Comparison of ENCODE assay signal across 8 cellular contexts in genomic region chr11:59754859-59755700, GRCh38. TPM values are rescaled to one million over a fixed set of nuclear protein-coding genes. Genes with fewer than 3 reads are reported as not detected.
DNase-seq lines count a peak whose midpoint lies in the region; ATAC-seq and TF ChIP-seq lines count a peak whose summit lies in the region.

Gene STX3, plus strand, starts transcription at chr11:59755376. Its CDS starts 230 bp downstream, at chr11:59755606.

- H3K79me2 ChIP-seq in Loucy (ENCODE audit: insufficient read depth, low read length) (no peaks in the 10 kb centered on the region), SU-DHL-6 (ENCODE audit: insufficient read depth, low read length) (no peaks in the 10 kb centered on the region), parathyroid adenoma (peaks cover 2% of the 10 kb centered on the region)

- H3F3A ChIP-seq in Loucy (ENCODE audit: low read depth) (no peaks in the 10 kb centered on the region), SU-DHL-6 (ENCODE audit: insufficient read depth) (peaks cover 3% of the 10 kb centered on the region; the same call in 1 of the 2 replicates)

- under 1% methylated on average over 80 of the region's 80 CpGs for WGBS in thymus

- intact Hi-C loops in Right ventricle myocardium inferior (cut with DNase I), result loop anchor here (1.0 to 5.0 kb wide), 3 partner anchors 47 to 88 kb away; partner anchors contain the start of genes MRPL16 and PATL1

- H3K27ac Mint-ChIP-seq in activated naive CD8-positive, alpha-beta T cell treated with anti-CD3 and anti-CD28 coated beads, Interleukin-2, amount 50 U/mL, for 24 hours, result peak within 1 kb of the TSS; percentile 78

- H4K20me1 ChIP-seq in Loucy (ENCODE audit: insufficient read depth, low read length, poor library complexity, severe bottlenecking) (peaks cover 3% of the 10 kb centered on the region), SU-DHL-6 (ENCODE audit: low read depth, low read length) (no peaks in the 10 kb centered on the region)

- no peak within 1 kb of the TSS for H3K27ac ChIP-seq in SU-DHL-6 (ENCODE audit: low read depth, low read length)
- H3K27ac ChIP-seq in parathyroid adenoma, result peak within 1 kb of the TSS; percentile 82
- peak within 1 kb of the TSS; percentile 66 for H3K27ac ChIP-seq in thymus (ENCODE audit: low read depth)

- peak within 1 kb of the TSS; percentile 92 for H2AFZ ChIP-seq in Loucy (ENCODE audit: low read length)
- H2AFZ ChIP-seq in SU-DHL-6 (ENCODE audit: low read depth, low read length, severe bottlenecking), result peak within 1 kb of the TSS; percentile 90
- peak within 1 kb of the TSS; percentile 93 for H2AFZ ChIP-seq in parathyroid adenoma

- H3K9me3 ChIP-seq in Loucy (ENCODE audit: insufficient read depth, low read depth, low read length), result no peaks in the 10 kb centered on the region
- no peaks in the 10 kb centered on the region for H3K9me3 ChIP-seq in SU-DHL-6 (ENCODE audit: insufficient read depth, low read length)
- H3K9me3 ChIP-seq in parathyroid adenoma (ENCODE audit: control insufficient read depth, low read length), result no peaks in the 10 kb centered on the region
- no peaks in the 10 kb centered on the region for H3K9me3 ChIP-seq in thymus (ENCODE audit: control insufficient read depth)

- H3K4me3 Mint-ChIP-seq in activated naive CD8-positive, alpha-beta T cell treated with anti-CD3 and anti-CD28 coated beads, Interleukin-2, amount 50 U/mL, for 24 hours, result peak within 1 kb of the TSS; percentile 96

- H3K27me3 ChIP-seq in Loucy (ENCODE audit: insufficient read depth, low read length, poor library complexity, severe bottlenecking) (no peaks in the 10 kb centered on the region), SU-DHL-6 (ENCODE audit: low read length) (no peaks in the 10 kb centered on the region), parathyroid adenoma (ENCODE audit: control insufficient read depth, insufficient read depth, low read length) (no peaks in the 10 kb centered on the region), thymus (ENCODE audit: control insufficient read depth, insufficient read depth) (peaks cover 6% of the 10 kb centered on the region)

- H3K4me1 ChIP-seq in Loucy (ENCODE audit: insufficient read depth, low read length, poor library complexity, severe bottlenecking) (peaks cover 22% of the 10 kb centered on the region), parathyroid adenoma (peaks cover 3% of the 10 kb centered on the region), thymus (ENCODE audit: control insufficient read depth, insufficient read depth, low read length) (peaks cover 5% of the 10 kb centered on the region)

- no peaks in the 10 kb centered on the region for H3K9me3 Mint-ChIP-seq in activated naive CD8-positive, alpha-beta T cell treated with anti-CD3 and anti-CD28 coated beads, Interleukin-2, amount 50 U/mL, for 24 hours

- H3K9ac ChIP-seq in Loucy (ENCODE audit: low read depth, low read length, poor library complexity, severe bottlenecking) (peak within 1 kb of the TSS; percentile 55), SU-DHL-6 (ENCODE audit: low read length) (peak within 1 kb of the TSS; percentile 58), parathyroid adenoma (peak within 1 kb of the TSS; percentile 41)

- peak; percentile 50 for DNase-seq in DMS79 treated with DMSO at 0.1 percent for 48 hours (lab: John Stamatoyannopoulos, UW)
- peak; percentile 79 for DNase-seq in H4 (ENCODE audit: low spot score)
- peak; percentile 71 for DNase-seq in activated naive CD8-positive, alpha-beta T cell treated with anti-CD3 and anti-CD28 coated beads, Interleukin-2, amount 50 U/mL, for 24 hours
- peak; percentile 91 for DNase-seq in Right ventricle myocardium inferior (ENCODE audit: missing footprints)

- H3K4me1 Mint-ChIP-seq in activated naive CD8-positive, alpha-beta T cell treated with anti-CD3 and anti-CD28 coated beads, Interleukin-2, amount 50 U/mL, for 24 hours, result peaks cover 23% of the 10 kb centered on the region

- H3K4me3 ChIP-seq in Loucy (ENCODE audit: low read length, poor library complexity, severe bottlenecking) (peak within 1 kb of the TSS; percentile 85), SU-DHL-6 (ENCODE audit: insufficient read depth, low read length, poor library complexity, severe bottlenecking) (peak within 1 kb of the TSS; percentile 75), parathyroid adenoma (ENCODE audit: low read depth, low read length) (peak within 1 kb of the TSS; percentile 74), thymus (ENCODE audit: low read length) (peak within 1 kb of the TSS; percentile 81)

- peak; percentile 83 for ATAC-seq in activated naive CD8-positive, alpha-beta T cell treated with anti-CD3 and anti-CD28 coated beads, Interleukin-2, amount 50 U/mL, for 24 hours
- peak; percentile 90 for ATAC-seq in Right ventricle myocardium inferior

- peak within 1 kb of the TSS; percentile 84 for H3K4me2 ChIP-seq in Loucy (ENCODE audit: low read depth, low read length, poor library complexity, severe bottlenecking)
- H3K4me2 ChIP-seq in SU-DHL-6 (ENCODE audit: low read depth, low read length, poor library complexity, severe bottlenecking), result peak within 1 kb of the TSS; percentile 93
- peak within 1 kb of the TSS; percentile 95 for H3K4me2 ChIP-seq in parathyroid adenoma (ENCODE audit: low read length)

- H3K27me3 Mint-ChIP-seq in activated naive CD8-positive, alpha-beta T cell treated with anti-CD3 and anti-CD28 coated beads, Interleukin-2, amount 50 U/mL, for 24 hours, result peaks cover 5% of the 10 kb centered on the region

- TF ChIP-seq CTCF in Loucy (conservative IDR thresholded peaks at IDR 0.05; ENCODE audit: low read length) (no peak), SU-DHL-6 (IDR thresholded peaks at IDR 0.05; ENCODE audit: insufficient read depth, low read length, poor library complexity, severe bottlenecking) (no peak), parathyroid adenoma (IDR thresholded peaks at IDR 0.05) (no peak)

- no peaks in the 10 kb centered on the region for H3K36me3 Mint-ChIP-seq in activated naive CD8-positive, alpha-beta T cell treated with anti-CD3 and anti-CD28 coated beads, Interleukin-2, amount 50 U/mL, for 24 hours (ENCODE audit: low read depth)

- H3K9me2 ChIP-seq in Loucy (replicated peaks; ENCODE audit: low read depth, low read length) (no peaks in the 10 kb centered on the region), SU-DHL-6 (replicated peaks; ENCODE audit: insufficient read depth, low read length) (no peaks in the 10 kb centered on the region)

- no peaks in the 10 kb centered on the region for H3K36me3 ChIP-seq in Loucy (ENCODE audit: insufficient read depth, low read length)
- H3K36me3 ChIP-seq in SU-DHL-6 (ENCODE audit: low read length), result no peaks in the 10 kb centered on the region
- no peaks in the 10 kb centered on the region for H3K36me3 ChIP-seq in parathyroid adenoma (ENCODE audit: control insufficient read depth, insufficient read depth, low read length)
- H3K36me3 ChIP-seq in thymus (ENCODE audit: control insufficient read depth, insufficient read depth), result no peaks in the 10 kb centered on the region

RNA-seq across cellular contexts. Expression of gene STX3, which starts in this region (rescaled TPM):
- 25.4 and 40.5 TPM in 2 replicates for total RNA-seq in H4 (2014; rRNA removed; shearing (Covaris generic))
- total RNA-seq in Right ventricle myocardium inferior, result 8.4 TPM
- 14.1 TPM for polyA plus RNA-seq in thymus
